10 cellular contexts compared by ENCODE assay signal in the genomic region with DNA sequence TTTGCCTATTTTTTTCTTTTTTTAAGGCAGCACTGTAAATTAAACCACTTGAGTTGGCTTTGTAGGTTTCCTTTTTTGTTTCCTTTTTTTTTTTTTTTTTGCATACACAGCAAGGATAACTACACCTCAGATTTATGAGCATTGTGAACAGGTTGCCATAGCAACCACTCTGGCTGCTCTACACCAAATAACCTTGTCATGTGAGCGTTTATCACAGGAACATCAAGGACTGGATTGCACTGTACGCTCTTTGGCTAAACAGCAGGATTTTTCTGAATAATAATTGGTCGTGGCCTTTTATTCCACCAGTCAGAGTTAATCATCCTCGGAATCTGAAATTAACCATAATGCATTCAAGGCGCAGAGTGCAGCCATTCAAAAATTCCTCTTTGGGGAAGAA.
A peak's percentile ranks its signal among the peaks of the same experiment; 100 is the strongest.
DNase-seq lines count a peak whose midpoint lies in the region; TF ChIP-seq lines count a peak whose summit lies in the region.
"Had no signal": no experiment of that assay in that cellular context is flagged by ENCODE, and none has a peak within 500 bp of the region (broad histone marks: within the 10 kb centered on the region; RNA-seq: fewer than 3 reads in every experiment).

No MANE protein-coding gene starts in this region.

- H3K9me3 ChIP-seq in colonic mucosa = no peaks in the 10 kb centered on the region
- H3K9me3 ChIP-seq: lower lobe of right lung had no signal

- no peaks in the 10 kb centered on the region for H3K27me3 ChIP-seq in colonic mucosa

- TF ChIP-seq CTCF in LNCaP clone FGC (IDR thresholded peaks at IDR 0.05; ENCODE audit: control insufficient read depth, extremely low read depth, insufficient read depth) (no peak), colonic mucosa (IDR thresholded peaks at IDR 0.05) (no peak), retinal pigment epithelial cell (conservative IDR thresholded peaks at IDR 0.05; ENCODE audit: low read depth, low read length) (no peak)

- H3K4me3 ChIP-seq in LNCaP clone FGC (ENCODE audit: low read depth, low read length) (no peak overlapping the region; the same call in 1 of the 2 replicates), colonic mucosa (no peak overlapping the region), retinal pigment epithelial cell (ENCODE audit: low read length) (no peak overlapping the region)
- H3K4me3 ChIP-seq: lower lobe of right lung had no signal

- no peak overlapping the region for H3K9ac ChIP-seq in colonic mucosa (ENCODE audit: low read depth in 2 of 2, low read length in 2 of 2)

- H3K4me1 ChIP-seq in colonic mucosa = no peaks in the 10 kb centered on the region
- H3K4me1 ChIP-seq: lower lobe of right lung had no signal

- intact Hi-C loops in colonic mucosa (cut with DNase I) = no loop called here

- H3K36me3 ChIP-seq in colonic mucosa = no peaks in the 10 kb centered on the region
- H3K36me3 ChIP-seq: lower lobe of right lung had no signal

- H3K27ac ChIP-seq in colonic mucosa = no peak overlapping the region
- H3K27ac ChIP-seq: lower lobe of right lung had no signal

- DNase-seq in LNCaP clone FGC (ENCODE audit: low read depth) (peak; percentile 95), NCI-H2227 (lab: John Stamatoyannopoulos, UW; ENCODE audit: unreplicated experiment) (peak; percentile 95), colonic mucosa (peak; percentile 25), retinal pigment epithelial cell (ENCODE audit: low read depth) (peak; percentile 98), cortex of kidney (lab: John Stamatoyannopoulos, UW) (no peak), GM19240 (ENCODE audit: insufficient read length, low spot score) (no peak)
- DNase-seq in activated CD4-positive, alpha-beta T cell treated with anti-CD3 and anti-CD28 coated beads for 1 hour = no peak
- DNase-seq: activated T-cell treated with anti-CD3 and anti-CD28 coated beads, Interleukin-2, amount 50 U/mL, for 24 hours; lower lobe of right lung; trophoblast cell had no signal

Comparison
In these comparisons a context has a peak if more than half of its experiments do, and no peak if none do; other contexts are left out.
1. DNase-seq: peak in LNCaP clone FGC (single experiment), NCI-H2227 (single experiment), colonic mucosa (single experiment) and retinal pigment epithelial cell (single experiment); none in cortex of kidney (single experiment), GM19240 (single experiment) and activated CD4-positive, alpha-beta T cell treated with anti-CD3 and anti-CD28 coated beads for 1 hour (single experiment).